8 cellular contexts compared by ENCODE assay signal in the genomic region with DNA sequence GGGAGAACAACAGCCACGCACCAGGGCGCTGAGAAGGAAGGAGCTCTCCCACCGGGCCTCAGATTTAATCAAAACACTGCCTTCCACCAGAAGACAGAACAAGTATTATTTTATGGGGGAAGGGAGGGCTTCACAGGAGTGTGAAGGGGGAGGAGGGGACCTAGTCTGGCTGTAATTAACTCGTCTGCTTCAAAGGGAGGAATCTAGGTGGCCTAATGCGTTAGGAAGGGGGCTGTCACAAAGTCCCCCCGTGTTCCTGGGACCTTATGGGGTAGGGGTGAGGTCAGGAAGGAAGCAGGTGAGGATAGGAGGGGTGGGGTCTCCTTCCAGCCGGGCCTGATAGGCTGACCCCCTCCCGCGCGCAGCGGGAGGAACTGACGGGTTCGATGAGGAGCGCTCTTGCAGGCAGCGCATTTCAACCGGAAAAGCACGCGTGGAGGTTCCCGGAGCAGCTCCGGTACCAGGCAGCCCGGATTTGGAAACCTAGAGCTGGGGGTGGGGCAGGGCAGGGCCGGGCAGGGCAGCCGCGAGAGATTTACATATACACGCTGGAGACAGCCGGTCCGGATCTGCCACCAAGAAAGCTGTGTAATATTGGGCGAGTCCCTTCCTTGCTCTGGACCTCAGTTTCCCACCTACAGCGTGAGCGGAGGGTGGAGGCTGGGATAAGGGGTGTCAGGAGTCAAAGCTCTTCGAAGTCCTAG. TPM values are rescaled to one million over a fixed set of nuclear protein-coding genes. Genes with fewer than 3 reads are reported as not detected.
DNase-seq lines count a peak whose midpoint lies in the region; ATAC-seq and TF ChIP-seq lines count a peak whose summit lies in the region.

No MANE protein-coding gene starts in this region.

- no peaks in the 10 kb centered on the region for H3K9me3 ChIP-seq in PC-3 (ENCODE audit: low read length)

- H3K9ac ChIP-seq in PC-3 (ENCODE audit: low read length) = peak overlapping the region; percentile 92

- H3K4me1 Mint-ChIP-seq in MCF 10A (ENCODE audit: insufficient read depth, unreplicated experiment) = peaks cover 38% of the 10 kb centered on the region

- no peaks in the 10 kb centered on the region for H3K27me3 Mint-ChIP-seq in MCF 10A (ENCODE audit: insufficient read depth, unreplicated experiment)

- H3K27ac Mint-ChIP-seq in MCF 10A (ENCODE audit: low read depth, unreplicated experiment) = peak overlapping the region; percentile 73

- peak overlapping the region; percentile 90 for H3K4me2 ChIP-seq in PC-3 (ENCODE audit: low read length)

- TF ChIP-seq CTCF in PC-3 (conservative IDR thresholded peaks at IDR 0.05; ENCODE audit: low read depth, low read length) (no peak), MCF 10A (IDR thresholded peaks at IDR 0.05; ENCODE audit: unreplicated experiment) (no peak)

- no peaks in the 10 kb centered on the region for H3F3A ChIP-seq in PC-3 (ENCODE audit: low read length, unreplicated experiment)

- DNase-seq in EL (peak; percentile 47), PC-3 (peak; percentile 16), MCF 10A (ENCODE audit: unreplicated experiment) (peak; percentile 44), kidney tubule cell (ENCODE audit: low spot score) (peak; percentile 44), NCI-H2227 treated with DMSO at 0.1 percent for 48 hours (lab: John Stamatoyannopoulos, UW) (no peak)
- peak; percentile 30 to 33 for DNase-seq in stimulated activated CD4-positive, alpha-beta T cell treated with anti-CD3 and anti-CD28 coated beads, Interleukin-2, amount 100 ng/mL, for 24 hours

- POLR2A ChIA-PET in PC-3 (lab: Charles Lee; ENCODE audit: unreplicated experiment) (interaction anchor here (0.6 kb wide), 2 partner anchors 152 to 291 kb away, joined by 3 read pairs; no protein-coding TSS in a partner anchor), MCF 10A (lab: Yijun Ruan, JAX) (interaction anchor here (0.6 to 5.8 kb wide), 21 partner anchors 14 to 1057 kb away, joined by 3 to 41 read pairs (median 4); no protein-coding TSS in a partner anchor)

- H3K9me3 Mint-ChIP-seq in MCF 10A (ENCODE audit: unreplicated experiment) = no peaks in the 10 kb centered on the region

- peaks cover 47% of the 10 kb centered on the region for H3K4me1 ChIP-seq in PC-3 (ENCODE audit: insufficient read depth, low read length)

- H3K36me3 Mint-ChIP-seq in MCF 10A (ENCODE audit: insufficient read depth, unreplicated experiment) = peaks cover 8% of the 10 kb centered on the region

- H3K36me3 ChIP-seq in PC-3 (ENCODE audit: low read depth, low read length) = peaks cover 13% of the 10 kb centered on the region

- BruUV-seq in PC-3 (replicated peaks; lab: Mats Ljungman, UMichigan) (TSS peak; percentile 34), MCF 10A (replicated peaks; lab: Mats Ljungman, UMichigan) (no TSS peak)

- H3K27me3 ChIP-seq in PC-3 (ENCODE audit: low read length) = no peaks in the 10 kb centered on the region

- CTCF ChIA-PET in PC-3 (lab: Charles Lee) (interaction anchor here (1.0 kb wide), 1 partner anchor 50 kb away, joined by 3 read pairs; no protein-coding TSS in a partner anchor), MCF 10A (lab: Yijun Ruan, JAX) (interaction anchor here (0.6 to 6.1 kb wide), 29 partner anchors 11 to 293 kb away, joined by 3 to 59 read pairs (median 5); no protein-coding TSS in a partner anchor)

- ATAC-seq in PC-3 = peak; percentile 9; the same call in 1 of the 2 replicates
- ATAC-seq in GM21529 (IDR thresholded peaks at IDR 0.05; ENCODE audit: unreplicated experiment) = no peak
- no peak for ATAC-seq in HG02884 (IDR thresholded peaks at IDR 0.05; ENCODE audit: unreplicated experiment)

- H4K20me1 ChIP-seq in PC-3 (ENCODE audit: low read length) = peaks cover 62% of the 10 kb centered on the region

- peak overlapping the region; percentile 38 for H3K27ac ChIP-seq in PC-3 (ENCODE audit: low read length)

- peak overlapping the region; percentile 87 for H3K4me3 Mint-ChIP-seq in MCF 10A (ENCODE audit: unreplicated experiment)

- peak overlapping the region; percentile 95 for H3K4me3 ChIP-seq in PC-3 (ENCODE audit: low read length)

- intact Hi-C loops in PC-3 (cut with micrococcal nuclease) = loop anchor here (1.0 to 5.0 kb wide), 4 partner anchors 20 to 195 kb away; no protein-coding TSS in a partner anchor
- intact Hi-C loops in MCF 10A (cut with micrococcal nuclease) = loop anchor here (1.0 to 5.0 kb wide), 6 partner anchors 40 to 195 kb away; no protein-coding TSS in a partner anchor

- no peak overlapping the region for H2AFZ ChIP-seq in PC-3 (ENCODE audit: low read length)

- H3K9me2 ChIP-seq in PC-3 (replicated peaks; ENCODE audit: low read length) = no peaks in the 10 kb centered on the region

- peaks cover 69% of the 10 kb centered on the region for H3K79me2 ChIP-seq in PC-3 (ENCODE audit: low read length)

RNA-seq across cellular contexts. Expression of a gene that starts 2.0 kb away (rescaled TPM):
- total RNA-seq in PC-3 (2014; rRNA removed) (56.4 and 77.1 TPM in 2 replicates), MCF 10A (2022) (22.3 and 29.6 TPM in 2 replicates)
